Comparison of ENCODE assay signal across 14 cellular contexts in the genomic region with DNA sequence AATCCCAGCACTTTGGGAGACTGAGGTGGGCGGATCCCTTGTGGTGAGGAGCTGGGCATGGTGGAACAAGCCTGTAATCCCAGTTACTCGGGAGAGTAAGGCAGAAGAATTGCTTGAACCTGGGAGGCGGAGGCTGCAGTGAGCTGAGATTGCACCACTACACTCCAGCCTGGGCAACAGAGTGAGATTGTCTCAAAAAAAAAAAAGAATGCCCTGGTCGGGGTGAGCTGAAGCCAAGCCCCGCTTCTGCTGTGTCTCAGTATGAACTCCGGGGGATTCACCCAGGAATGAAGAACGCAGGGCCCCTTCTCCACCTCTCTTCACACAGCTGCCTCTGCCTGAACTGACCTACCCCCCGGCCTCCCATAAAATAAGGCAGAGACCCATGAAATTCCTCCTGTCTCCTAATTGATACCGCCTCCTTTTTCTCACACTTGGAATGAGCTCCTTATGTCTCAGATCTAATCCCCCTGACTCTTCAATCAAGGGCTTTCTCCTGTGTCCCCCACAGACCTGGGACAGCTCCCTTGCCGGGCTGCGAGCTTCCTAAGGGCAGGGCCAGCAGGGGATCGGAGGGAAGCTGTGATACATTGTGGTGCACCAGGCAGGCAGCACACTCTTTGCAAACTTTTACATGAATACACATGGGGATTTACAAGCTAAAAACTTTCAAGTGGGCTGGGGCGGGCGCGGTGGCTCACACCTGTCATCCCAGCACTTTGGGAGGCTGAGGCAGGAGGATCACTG. TPM values are rescaled to one million over a fixed set of nuclear protein-coding genes. Genes with fewer than 3 reads are reported as not detected.
DNase-seq lines count a peak whose midpoint lies in the region; ATAC-seq and TF ChIP-seq lines count a peak whose summit lies in the region.
"Had no signal": no experiment of that assay in that cellular context is flagged by ENCODE, and none has a peak within 500 bp of the region (broad histone marks: within the 10 kb centered on the region; RNA-seq: fewer than 3 reads in every experiment).

No MANE protein-coding gene starts in this region.

- no peak for TF ChIP-seq EP300 in upper lobe of left lung (IDR thresholded peaks at IDR 0.05)

- TF ChIP-seq CTCF in heart left ventricle (IDR thresholded peaks at IDR 0.05) (no peak), brain (conservative IDR thresholded peaks at IDR 0.05) (no peak), upper lobe of left lung (IDR thresholded peaks at IDR 0.05) (no peak), upper lobe of right lung (IDR thresholded peaks at IDR 0.05) (no peak)

- ATAC-seq in heart left ventricle = no peak
- ATAC-seq in upper lobe of left lung (ENCODE audit: low FRiP score in 2 of 2) = peak; percentile 52 to 71
- ATAC-seq in HG02610 (IDR thresholded peaks at IDR 0.05; ENCODE audit: unreplicated experiment) = no peak
- no peak for ATAC-seq in GM18511 (IDR thresholded peaks at IDR 0.05; ENCODE audit: unreplicated experiment)
- no peak for ATAC-seq in upper lobe of right lung

- intact Hi-C loops in cardiac septum (cut with DNase I) = no loop called here
- intact Hi-C loops in heart left ventricle (cut with DNase I) = no loop called here
- intact Hi-C loops in upper lobe of right lung (cut with DNase I) = no loop called here

- H3K4me1 ChIP-seq in heart left ventricle (peaks cover 0 to 13% (median 0%) of the 10 kb centered on the region in 12 donors), upper lobe of left lung (peaks cover 0 to 4% (median 2%) of the 10 kb centered on the region in 4 donors), upper lobe of right lung (peaks cover 4% of the 10 kb centered on the region)

- no peak overlapping the region for H3K4me3 ChIP-seq in heart left ventricle
- no peak overlapping the region for H3K4me3 ChIP-seq in upper lobe of left lung
- no peak overlapping the region for H3K4me3 ChIP-seq in upper lobe of right lung

- peaks cover 11% of the 10 kb centered on the region for H3K27me3 Mint-ChIP-seq in brain
- H3K27me3 Mint-ChIP-seq: activated naive CD8-positive, alpha-beta T cell had no signal

- H3K4me3 Mint-ChIP-seq in brain = no peak overlapping the region
- H3K4me3 Mint-ChIP-seq: activated CD8-positive, alpha-beta T cell treated with anti-CD3 and anti-CD28 coated beads, Interleukin-2, amount 10 ng/mL, durations not matched to agents 7 days and 5 days; activated naive CD8-positive, alpha-beta T cell; memory B cell had no signal

- H3K9me3 Mint-ChIP-seq in brain = peaks cover 0 to 6% (median 5%) of the 10 kb centered on the region in 5 experiments

- H3K27ac Mint-ChIP-seq in brain = peak overlapping the region in 3 of 5 experiments; percentile 52 to 76 (median 72)
- H3K27ac Mint-ChIP-seq: activated CD8-positive, alpha-beta T cell treated with anti-CD3 and anti-CD28 coated beads, Interleukin-2, amount 10 ng/mL, durations not matched to agents 7 days and 5 days; activated naive CD8-positive, alpha-beta T cell; memory B cell had no signal

- no peak for TF ChIP-seq POLR2A in heart left ventricle (IDR thresholded peaks at IDR 0.05)
- no peak for TF ChIP-seq POLR2A in upper lobe of left lung (IDR thresholded peaks at IDR 0.05)

- H3K36me3 ChIP-seq in heart left ventricle = no peaks in the 10 kb centered on the region
- H3K36me3 ChIP-seq in upper lobe of left lung = no peaks in the 10 kb centered on the region
- H3K36me3 ChIP-seq in upper lobe of right lung = no peaks in the 10 kb centered on the region

- no peaks in the 10 kb centered on the region for H3K27me3 ChIP-seq in heart left ventricle
- no peaks in the 10 kb centered on the region for H3K27me3 ChIP-seq in upper lobe of left lung
- no peaks in the 10 kb centered on the region for H3K27me3 ChIP-seq in upper lobe of right lung

- H3K9me3 ChIP-seq in heart left ventricle = peaks cover 0 to 11% (median 0%) of the 10 kb centered on the region in 12 donors
- H3K9me3 ChIP-seq in upper lobe of left lung = peaks cover 0 to 3% (median 0%) of the 10 kb centered on the region in 4 donors
- H3K9me3 ChIP-seq in upper lobe of right lung = no peaks in the 10 kb centered on the region

- no peaks in the 10 kb centered on the region for H3K36me3 Mint-ChIP-seq in brain
- H3K36me3 Mint-ChIP-seq: activated naive CD8-positive, alpha-beta T cell had no signal

- peak; percentile 58 for DNase-seq in cardiac septum (ENCODE audit: low spot score)
- no peak for DNase-seq in heart left ventricle
- peak; percentile 78 for DNase-seq in left kidney (ENCODE audit: low read depth, low spot score)
- DNase-seq in upper lobe of left lung = no peak
- no peak for DNase-seq in upper lobe of right lung
- DNase-seq: activated CD8-positive, alpha-beta T cell treated with anti-CD3 and anti-CD28 coated beads, Interleukin-2, amount 10 ng/mL, durations not matched to agents 7 days and 5 days; head of caudate nucleus; NCI-H1092; NCI-H748 treated with DMSO at 0.1 percent for 48 hours had no signal

- WGBS in heart left ventricle, 4 donors = 59 to 77% (median 66%) methylated on average over 15 of the region's 15 CpGs
- WGBS in upper lobe of left lung, 2 donors = 67% methylated on average over 15 of the region's 15 CpGs

- H3K27ac ChIP-seq in heart left ventricle (no peak overlapping the region), upper lobe of left lung (no peak overlapping the region), upper lobe of right lung (no peak overlapping the region)

- peaks cover 21% of the 10 kb centered on the region for H3K4me1 Mint-ChIP-seq in brain

RNA-seq across cellular contexts. Expression of a gene that starts 0.9 kb away (rescaled TPM):
- not detected for total RNA-seq in cardiac septum
- total RNA-seq in heart left ventricle = 1 to 10 TPM in 1 of 9 donors, under 1 TPM in 5, not detected in 3; 0.24 to 8.1 (median 0.64) TPM
- polyA plus RNA-seq in heart left ventricle = 1 to 10 TPM in 1 of 2 donors, under 1 TPM in 1; 0.53 to 1.3 TPM
- 34.4 TPM for polyA plus RNA-seq in brain (ENCODE audit: insufficient read depth, low read depth, low replicate concordance)
- total RNA-seq in upper lobe of left lung = 10 to 100 TPM in 1 of 6 donors, 1 to 10 TPM in 1, under 1 TPM in 3, not detected in 1; 0.61 to 11.8 (median 0.78) TPM
- 0.84 TPM for total RNA-seq in upper lobe of right lung

RNA-seq across cellular contexts. Expression of a gene that starts 14.3 kb away (rescaled TPM):
- 0.51 TPM for total RNA-seq in cardiac septum
- total RNA-seq in heart left ventricle = 1 to 10 TPM in 1 of 9 donors, under 1 TPM in 8; 0.23 to 1.2 (median 0.67) TPM
- 1 to 10 TPM; 1.1 to 1.6 TPM for polyA plus RNA-seq in heart left ventricle
- 2.2 TPM for polyA plus RNA-seq in brain (ENCODE audit: insufficient read depth, low read depth, low replicate concordance)
- total RNA-seq in upper lobe of left lung = 1 to 10 TPM in 5 of 6 donors, not detected in 1; 1.7 to 2.1 (median 1.9) TPM
- total RNA-seq in upper lobe of right lung = 1.1 TPM

RNA-seq across cellular contexts. Expression of a gene that starts 37.7 kb away (rescaled TPM):
- total RNA-seq in cardiac septum (11.5 TPM), heart left ventricle (10 to 100 TPM in 4 of 9 donors, 1 to 10 TPM in 5; 6.2 to 23.0 (median 8.8) TPM), upper lobe of left lung (10 to 100 TPM; 24.2 to 82.8 (median 36.1) TPM), upper lobe of right lung (25.6 TPM)
- polyA plus RNA-seq in heart left ventricle (10 to 100 TPM; 13.8 to 14.6 TPM), brain (ENCODE audit: insufficient read depth, low read depth, low replicate concordance) (11.4 TPM)

Comparison
In these comparisons a context has a peak if more than half of its experiments do, and no peak if none do; other contexts are left out.
1. DNase-seq: peak in cardiac septum (single experiment) and left kidney (single experiment); none in heart left ventricle (0 of 5), upper lobe of left lung (0 of 2) and upper lobe of right lung (single experiment).
2. ATAC-seq: peak in upper lobe of left lung (2 of 2); none in heart left ventricle (0 of 4), HG02610 (single experiment), GM18511 (single experiment) and upper lobe of right lung (single experiment).